ENCODE assay signal across 10 cellular contexts in genomic region chr10:71623098-71623985, GRCh38.
DNase-seq lines count a peak whose midpoint lies in the region; ATAC-seq, FAIRE-seq and TF ChIP-seq lines count a peak whose summit lies in the region.
"Had no signal": no experiment of that assay in that cellular context is flagged by ENCODE, and none has a peak within 500 bp of the region (broad histone marks: within the 10 kb centered on the region; RNA-seq: fewer than 3 reads in every experiment).

No MANE protein-coding gene starts in this region.

- WGBS in A549 (ENCODE audit: missing lambda C conversion rate): 51% methylated on average over 11 of the region's 11 CpGs

- TF ChIP-seq RAD21 in A549 (conservative IDR thresholded peaks at IDR 0.05 in 1 of 2, IDR thresholded peaks at IDR 0.05 in 1 of 2): peak in 1 of 2 experiments; percentile 32; a peak in 1 of 5 replicates

- CTCF ChIA-PET in A549 (lab: Yijun Ruan, JAX): interaction anchor here (0.7 to 10.4 kb wide), 16 partner anchors 10 to 402 kb away, joined by 3 to 109 read pairs (median 4); partner anchors contain the start of genes CDH23 and SLC29A3
- CTCF ChIA-PET in MCF 10A (lab: Yijun Ruan, JAX): interaction anchor here (1.0 to 1.4 kb wide), 2 partner anchors 53 to 310 kb away, joined by 3 to 4 read pairs; no protein-coding TSS in a partner anchor
- CTCF ChIA-PET in activated CD4-positive, alpha-beta memory T cell treated with anti-CD3 and anti-CD28 coated beads, Interleukin-2, amount 10 ng/mL, durations not matched to agents 7 days and 5 days (lab: Charles Lee): interaction anchor here (1.2 to 1.3 kb wide), 3 partner anchors 11 to 425 kb away, joined by 3 read pairs; no protein-coding TSS in a partner anchor

- H3K27me3 Mint-ChIP-seq in HFFc6 (ENCODE audit: insufficient read depth): peaks cover 34% of the 10 kb centered on the region
- H3K27me3 Mint-ChIP-seq in MCF 10A (ENCODE audit: insufficient read depth, unreplicated experiment): peaks cover 16% of the 10 kb centered on the region
- H3K27me3 Mint-ChIP-seq in activated CD4-positive, alpha-beta memory T cell treated with anti-CD3 and anti-CD28 coated beads, Interleukin-2, amount 10 ng/mL, durations not matched to agents 7 days and 5 days: peaks cover 2% of the 10 kb centered on the region

- no peak overlapping the region for H3K4me3 Mint-ChIP-seq in HFFc6
- no peak overlapping the region for H3K4me3 Mint-ChIP-seq in MCF 10A (ENCODE audit: unreplicated experiment)
- no peak overlapping the region for H3K4me3 Mint-ChIP-seq in activated CD4-positive, alpha-beta memory T cell treated with anti-CD3 and anti-CD28 coated beads, Interleukin-2, amount 10 ng/mL, durations not matched to agents 7 days and 5 days
- H3K4me3 Mint-ChIP-seq: activated B cell treated with CpG ODN at 0.5 μM for 24 hours had no signal

- H3K27me3 ChIP-seq in WERI-Rb-1 (ENCODE audit: insufficient read depth, low read depth, severe bottlenecking): no peaks in the 10 kb centered on the region

- ATAC-seq in A549: peak; percentile 81 to 87

- peaks cover 74% of the 10 kb centered on the region for H3K36me3 ChIP-seq in WERI-Rb-1

- TF ChIP-seq CTCF in A549 (IDR thresholded peaks at IDR 0.05) (0 out of 3 replicates have a peak, but pooled peaks have one; percentile 12), HFFc6 (IDR thresholded peaks at IDR 0.05) (peak; percentile 49), WERI-Rb-1 (IDR thresholded peaks at IDR 0.05; ENCODE audit: low read depth, low read length) (peak; percentile 42; the same call in 1 of the 2 replicates), MCF 10A (IDR thresholded peaks at IDR 0.05; ENCODE audit: unreplicated experiment) (no peak)

- H3K9me3 Mint-ChIP-seq in HFFc6 (no peaks in the 10 kb centered on the region), MCF 10A (ENCODE audit: unreplicated experiment) (no peaks in the 10 kb centered on the region)
- no peaks in the 10 kb centered on the region for H3K9me3 Mint-ChIP-seq in activated CD4-positive, alpha-beta memory T cell treated with anti-CD3 and anti-CD28 coated beads, Interleukin-2, amount 10 ng/mL, durations not matched to agents 7 days and 5 days
- H3K9me3 Mint-ChIP-seq: activated B cell treated with CpG ODN at 0.5 μM for 24 hours; naive thymus-derived CD8-positive, alpha-beta T cell had no signal

- peaks cover 34% of the 10 kb centered on the region for H3K4me1 Mint-ChIP-seq in HFFc6 (ENCODE audit: low read depth)
- no peaks in the 10 kb centered on the region for H3K4me1 Mint-ChIP-seq in MCF 10A (ENCODE audit: insufficient read depth, unreplicated experiment)
- H3K4me1 Mint-ChIP-seq in activated CD4-positive, alpha-beta memory T cell treated with anti-CD3 and anti-CD28 coated beads, Interleukin-2, amount 10 ng/mL, durations not matched to agents 7 days and 5 days: no peaks in the 10 kb centered on the region

- H3K4me1 ChIP-seq in A549: peaks cover 9% of the 10 kb centered on the region

- no TSS peak for BruUV-seq in MCF 10A (replicated peaks; lab: Mats Ljungman, UMichigan)

- intact Hi-C loops in MCF 10A (cut with micrococcal nuclease): no loop called here

- no peak overlapping the region for H3K4me2 ChIP-seq in A549

- TF ChIP-seq POLR2A in A549 (IDR thresholded peaks at IDR 0.05; ENCODE audit: low read length): no peak

- H3K27ac Mint-ChIP-seq in HFFc6 (no peak overlapping the region; the same call in 1 of the 2 replicates), MCF 10A (ENCODE audit: low read depth, unreplicated experiment) (no peak overlapping the region)
- no peak overlapping the region for H3K27ac Mint-ChIP-seq in activated CD4-positive, alpha-beta memory T cell treated with anti-CD3 and anti-CD28 coated beads, Interleukin-2, amount 10 ng/mL, durations not matched to agents 7 days and 5 days
- H3K27ac Mint-ChIP-seq: activated B cell treated with CpG ODN at 0.5 μM for 24 hours had no signal

- FAIRE-seq in A549 (lab: Jason Lieb, UNC): no peak

- no peak for TF ChIP-seq EP300 in A549 (IDR thresholded peaks at IDR 0.05)

- DNase-seq in A549 (ENCODE audit: low read depth in 1 of 2, low spot score in 1 of 2): peak; percentile 30 to 68
- DNase-seq in HFFc6: peak; percentile 56
- peak; percentile 32 for DNase-seq in WERI-Rb-1
- peak; percentile 80 for DNase-seq in islet precursor cell
- DNase-seq in DMS79 treated with DMSO at 0.1 percent for 48 hours (lab: John Stamatoyannopoulos, UW): no peak
- DNase-seq in NCI-H1417 (lab: John Stamatoyannopoulos, UW): no peak
- DNase-seq in MCF 10A (ENCODE audit: unreplicated experiment): no peak
- DNase-seq in activated CD4-positive, alpha-beta memory T cell treated with anti-CD3 and anti-CD28 coated beads, Interleukin-2, amount 10 ng/mL, durations not matched to agents 7 days and 5 days: no peak
- DNase-seq: activated B cell treated with CpG ODN at 0.5 μM for 24 hours; naive thymus-derived CD8-positive, alpha-beta T cell had no signal

- H3K4me3 ChIP-seq in A549 (no peak overlapping the region), WERI-Rb-1 (ENCODE audit: low read depth, low read length) (no peak overlapping the region)

- POLR2A ChIA-PET in A549 (lab: Yijun Ruan, JAX): no interaction called here
- POLR2A ChIA-PET in MCF 10A (lab: Yijun Ruan, JAX): no interaction called here
- POLR2A ChIA-PET in activated CD4-positive, alpha-beta memory T cell treated with anti-CD3 and anti-CD28 coated beads, Interleukin-2, amount 10 ng/mL, durations not matched to agents 7 days and 5 days (lab: Charles Lee): no interaction called here

- H3K36me3 Mint-ChIP-seq in HFFc6 (ENCODE audit: low read depth) (no peaks in the 10 kb centered on the region), MCF 10A (ENCODE audit: insufficient read depth, unreplicated experiment) (no peaks in the 10 kb centered on the region)
- no peaks in the 10 kb centered on the region for H3K36me3 Mint-ChIP-seq in activated CD4-positive, alpha-beta memory T cell treated with anti-CD3 and anti-CD28 coated beads, Interleukin-2, amount 10 ng/mL, durations not matched to agents 7 days and 5 days (ENCODE audit: low read depth)
- H3K36me3 Mint-ChIP-seq: naive thymus-derived CD8-positive, alpha-beta T cell had no signal

- H3K9me3 ChIP-seq in A549 (no peaks in the 10 kb centered on the region), WERI-Rb-1 (ENCODE audit: severe bottlenecking) (no peaks in the 10 kb centered on the region)

- H3K27ac ChIP-seq in A549 (peak overlapping the region in 1 of 2 experiments; percentile 52; a peak in 2 of 6 replicates), WERI-Rb-1 (no peak overlapping the region)

TF ChIP-seq in A549, 52 proteins besides CTCF, POLR2A, EP300 and RAD21:
- TF ChIP-seq HDAC2 (IDR thresholded peaks at IDR 0.05) (no peak), SREBF2 (IDR thresholded peaks at IDR 0.05) (no peak), JUN (IDR thresholded peaks at IDR 0.05) (no peak), PHF8 (IDR thresholded peaks at IDR 0.05; ENCODE audit: borderline replicate concordance, low read depth) (no peak), BHLHE40 (IDR thresholded peaks at IDR 0.05; ENCODE audit: low read depth, low read length) (no peak), RARB (CRISPR knock-in tag; IDR thresholded peaks at IDR 0.05) (no peak), FOSB (CRISPR knock-in tag; IDR thresholded peaks at IDR 0.05) (no peak), CHD4 (IDR thresholded peaks at IDR 0.05; ENCODE audit: borderline replicate concordance) (no peak), FOSL2 (IDR thresholded peaks at IDR 0.05) (no peak), FOSL2 (CRISPR knock-in tag; IDR thresholded peaks at IDR 0.05) (no peak), USF2 (IDR thresholded peaks at IDR 0.05) (no peak), GATA3 (IDR thresholded peaks at IDR 0.05; ENCODE audit: borderline replicate concordance) (no peak), ATOH8 (CRISPR knock-in tag; IDR thresholded peaks at IDR 0.05; ENCODE audit: low read depth) (no peak), EHF (CRISPR knock-in tag; IDR thresholded peaks at IDR 0.05) (no peak), RNF2 (IDR thresholded peaks at IDR 0.05; ENCODE audit: borderline replicate concordance, low read depth) (no peak)
TF ChIP-seq in A549: peak in this region for 0.

Comparison
In these comparisons a context has a peak if more than half of its experiments do, and no peak if none do; other contexts are left out.
1. DNase-seq: peak in A549 (2 of 2), HFFc6 (single experiment), WERI-Rb-1 (single experiment) and islet precursor cell (single experiment); none in DMS79 treated with DMSO at 0.1 percent for 48 hours (single experiment), NCI-H1417 (0 of 3), MCF 10A (single experiment) and activated CD4-positive, alpha-beta memory T cell treated with anti-CD3 and anti-CD28 coated beads, Interleukin-2, amount 10 ng/mL, durations not matched to agents 7 days and 5 days (single experiment).